ENCODE assay signal across 15 cellular contexts in the genomic region with DNA sequence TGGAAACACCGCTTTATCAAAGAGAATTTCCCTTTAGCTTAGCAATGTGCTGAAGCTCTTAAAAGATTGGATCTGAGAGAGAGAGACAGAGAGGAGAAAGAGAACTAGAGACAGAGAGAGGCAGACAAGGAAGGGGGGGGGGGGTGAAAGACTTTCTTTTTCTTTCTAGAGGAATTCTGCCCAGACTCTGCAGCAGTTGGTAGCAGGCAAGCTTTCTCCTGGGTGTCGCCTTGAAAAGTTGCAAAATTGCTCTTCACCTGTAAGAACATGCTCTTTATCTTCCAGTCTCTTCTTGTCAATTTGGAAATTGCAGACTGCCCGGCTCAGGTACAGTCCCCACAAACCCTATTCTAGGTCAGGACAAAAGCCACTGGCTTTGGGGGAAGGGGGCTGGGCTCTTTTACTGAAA. TPM values are rescaled to one million over a fixed set of nuclear protein-coding genes. Genes with fewer than 3 reads are reported as not detected.
"Had no signal": no experiment of that assay in that cellular context is flagged by ENCODE, and none has a peak within 500 bp of the region (broad histone marks: within the 10 kb centered on the region; RNA-seq: fewer than 3 reads in every experiment).

No MANE protein-coding gene starts in this region.

- H3K36me3 ChIP-seq: breast epithelium, heart left ventricle, tibial artery had no signal

- H3K4me3 Mint-ChIP-seq: activated naive CD8-positive, alpha-beta T cell treated with anti-CD3 and anti-CD28 coated beads for 36 hours; activated T-cell treated with anti-CD3 and anti-CD28 coated beads, Interleukin-2, amount 50 U/mL, for 72 hours; stimulated activated naive B cell treated with anti-CD40 and anti-IgM and Interleukin-4, amounts not matched to agents 10 μg/mL and 1 μg/mL and 100 μg/mL, for 72 hours; T-helper 17 cell had no signal

- H3K27ac ChIP-seq: breast epithelium, heart left ventricle, parathyroid adenoma, tibial artery had no signal

- H3K27ac Mint-ChIP-seq: activated naive CD8-positive, alpha-beta T cell treated with anti-CD3 and anti-CD28 coated beads for 36 hours; activated T-cell treated with anti-CD3 and anti-CD28 coated beads, Interleukin-2, amount 50 U/mL, for 72 hours; T-helper 17 cell had no signal

- ATAC-seq: activated T-cell treated with anti-CD3 and anti-CD28 coated beads, Interleukin-2, amount 50 U/mL, for 72 hours; heart left ventricle; left lobe of liver; stimulated activated naive B cell treated with anti-CD40 and anti-IgM and Interleukin-4, amounts not matched to agents 10 μg/mL and 1 μg/mL and 100 μg/mL, for 72 hours; T-helper 17 cell had no signal

- H3K9me3 ChIP-seq: breast epithelium, heart left ventricle, tibial artery had no signal

- H3K9me3 Mint-ChIP-seq: activated T-cell treated with anti-CD3 and anti-CD28 coated beads, Interleukin-2, amount 50 U/mL, for 72 hours had no signal

- DNase-seq: activated CD4-positive, alpha-beta T cell treated with anti-CD3 and anti-CD28 coated beads for 4 hours; activated CD8-positive, alpha-beta memory T cell treated with anti-CD3 and anti-CD28 coated beads, Interleukin-2, amount 50 U/mL, for 48 hours; activated gamma-delta T cell; activated naive CD8-positive, alpha-beta T cell treated with anti-CD3 and anti-CD28 coated beads for 36 hours; activated T-cell treated with anti-CD3 and anti-CD28 coated beads, Interleukin-2, amount 50 U/mL, for 72 hours; amygdala; dermis blood vessel endothelial cell; heart left ventricle; stimulated activated CD4-positive, alpha-beta T cell treated with anti-CD3 and anti-CD28 coated beads, Interleukin-2, amount 100 ng/mL, for 48 hours; stimulated activated naive B cell treated with anti-CD40 and anti-IgM and Interleukin-4, amounts not matched to agents 10 μg/mL and 1 μg/mL and 100 μg/mL, for 72 hours; T-helper 17 cell; tibial artery had no signal

- H3K4me1 ChIP-seq: breast epithelium, parathyroid adenoma had no signal

- H3K9ac ChIP-seq: parathyroid adenoma had no signal

- H3K4me3 ChIP-seq: breast epithelium, heart left ventricle, tibial artery had no signal

RNA-seq across cellular contexts. Expression of a gene that starts 2.9 kb away (rescaled TPM):
- polyA plus RNA-seq: heart left ventricle had no signal
